ENCODE assay signal across 2 cellular contexts in genomic region chr13:45682494-45683008, GRCh38.
TF ChIP-seq lines count a peak whose summit lies in the region.

No MANE protein-coding gene starts in this region.

TF ChIP-seq in K562, 482 proteins besides CTCF, POLR2A, EP300 and RAD21 (continued from another document):
- no peak for TF ChIP-seq PBX2 (CRISPR knock-in tag; IDR thresholded peaks at IDR 0.05; ENCODE audit: low read depth)
- TF ChIP-seq PBX2 (tag; conservative IDR thresholded peaks at IDR 0.05; ENCODE audit: low read depth), result peak; percentile 95
- TF ChIP-seq JUND (IDR thresholded peaks at IDR 0.05; ENCODE audit: borderline replicate concordance, low read depth, low read length), result no peak
- peak; percentile 15; the same call in 1 of the 3 replicates for TF ChIP-seq JUND (tag; IDR thresholded peaks at IDR 0.05; ENCODE audit: borderline replicate concordance, low read depth, low read length)
- TF ChIP-seq C11orf30 (IDR thresholded peaks at IDR 0.05; ENCODE audit: low read depth), result peak; percentile 18; the same call in 1 of the 2 replicates
- peak; percentile 45 for TF ChIP-seq MAFG (tag; conservative IDR thresholded peaks at IDR 0.05)
- no peak for TF ChIP-seq ZNF589 (CRISPR knock-in tag; IDR thresholded peaks at IDR 0.05; ENCODE audit: low read depth)
- TF ChIP-seq FOXA3 (CRISPR knock-in tag; conservative IDR thresholded peaks at IDR 0.05 in 1 of 2, IDR thresholded peaks at IDR 0.05 in 1 of 2), result peak in 1 of 2 experiments; percentile 76; a peak in 2 of 4 replicates
- peak; percentile 88 for TF ChIP-seq MEIS2 (IDR thresholded peaks at IDR 0.05; ENCODE audit: partially characterized antibody)
- no peak for TF ChIP-seq NKRF (IDR thresholded peaks at IDR 0.05; ENCODE audit: borderline replicate concordance)
- TF ChIP-seq FOXK2 (conservative IDR thresholded peaks at IDR 0.05 in 1 of 2, IDR thresholded peaks at IDR 0.05 in 1 of 2; ENCODE audit: low read depth in 2 of 2), result peak; percentile 28 to 38; a peak in 1 of 4 replicates
- no peak for TF ChIP-seq ATF4 (CRISPR knock-in tag; IDR thresholded peaks at IDR 0.05)
- no peak for TF ChIP-seq CREB5 (CRISPR knock-in tag; IDR thresholded peaks at IDR 0.05)
TF ChIP-seq in K562: peak in this region for 8.

TF ChIP-seq in neural cell, 6 proteins besides CTCF, POLR2A, EP300 and RAD21 (continued from another document):
- TF ChIP-seq REST (IDR thresholded peaks at IDR 0.05; ENCODE audit: borderline replicate concordance) (no peak), EZH2 (IDR thresholded peaks at IDR 0.05; ENCODE audit: borderline replicate concordance, insufficient read depth, low read length, poor library complexity, severe bottlenecking) (no peak), SMC3 (conservative IDR thresholded peaks at IDR 0.05; ENCODE audit: poor library complexity) (no peak), MXI1 (conservative IDR thresholded peaks at IDR 0.05; ENCODE audit: poor library complexity, severe bottlenecking) (no peak)
TF ChIP-seq in neural cell: peak in this region for 0.
